In genomic region chr14:35808076-35808657, GRCh38 we compare ENCODE assay signal across 8 cellular contexts. TPM values are rescaled to one million over a fixed set of nuclear protein-coding genes. Genes with fewer than 3 reads are reported as not detected.
DNase-seq lines count a peak whose midpoint lies in the region; ATAC-seq and TF ChIP-seq lines count a peak whose summit lies in the region.

No MANE protein-coding gene starts in this region.

- TF ChIP-seq EP300 in esophagus muscularis mucosa (IDR thresholded peaks at IDR 0.05) = no peak

- H3K79me1 ChIP-seq in neuronal stem cell (ENCODE audit: low read depth, low read length) = no peaks in the 10 kb centered on the region

- CTCF ChIA-PET in HEK293T (lab: Yijun Ruan, JAX) = interaction anchor here (1.6 kb wide), 1 partner anchor 14 kb away, joined by 6 read pairs; no protein-coding TSS in a partner anchor

- no peak overlapping the region for H2BK120ac ChIP-seq in neuronal stem cell (ENCODE audit: low read depth, low read length)

- H3K27ac ChIP-seq in esophagus muscularis mucosa (replicated peaks in 1 of 4) (peak overlapping the region; percentile 87 to 96 (median 92)), neuronal stem cell (replicated peaks; ENCODE audit: low read length) (peak overlapping the region; percentile 78)

- H2BK5ac ChIP-seq in neuronal stem cell (ENCODE audit: low read length) = no peak overlapping the region

- H3K36me3 ChIP-seq in esophagus muscularis mucosa = no peaks in the 10 kb centered on the region
- H3K36me3 ChIP-seq in neuronal stem cell (replicated peaks in 1 of 2; ENCODE audit: control insufficient read depth in 2 of 2, insufficient read depth in 2 of 2, low read length in 2 of 2) = no peaks in the 10 kb centered on the region

- peaks cover 20 to 33% (median 30%) of the 10 kb centered on the region in 4 donors for H3K4me1 ChIP-seq in esophagus muscularis mucosa
- peaks cover 0 to 3% of the 10 kb centered on the region in 2 donors for H3K4me1 ChIP-seq in neuronal stem cell (ENCODE audit: control insufficient read depth in 2 of 2, insufficient read depth in 1 of 2, low read depth in 1 of 2, low read length in 2 of 2)

- no peak overlapping the region for H2BK15ac ChIP-seq in neuronal stem cell (ENCODE audit: low read length)

- TF ChIP-seq CTCF in WI38 (IDR thresholded peaks at IDR 0.05; ENCODE audit: low read depth, low read length) (no peak), esophagus muscularis mucosa (IDR thresholded peaks at IDR 0.05) (no peak)

- WGBS in esophagus muscularis mucosa = 1% methylated on average over 12 of the region's 14 CpGs
- WGBS in neuronal stem cell (ENCODE audit: extremely low coverage in 2 of 2, insufficient read length in 2 of 2, insufficient replicate concordance in 1 of 2), 2 donors = no CpG with 5 or more reads among the region's 14 CpGs

- peak overlapping the region; percentile 77 for H3K4me2 ChIP-seq in neuronal stem cell (ENCODE audit: insufficient read depth, low read length, poor library complexity, severe bottlenecking)

- no peak overlapping the region for H2AK5ac ChIP-seq in neuronal stem cell (ENCODE audit: low read depth, low read length)

- H3K27me3 ChIP-seq in esophagus muscularis mucosa (no peaks in the 10 kb centered on the region), neuronal stem cell (ENCODE audit: control insufficient read depth in 3 of 3, insufficient read depth in 3 of 3, low read depth in 1 of 3, low read length in 3 of 3) (no peaks in the 10 kb centered on the region)

- no peaks in the 10 kb centered on the region for H3K9me3 ChIP-seq in esophagus muscularis mucosa
- no peaks in the 10 kb centered on the region for H3K9me3 ChIP-seq in neuronal stem cell (replicated peaks in 1 of 2; ENCODE audit: control insufficient read depth in 2 of 2, insufficient read depth in 1 of 2, low read depth in 1 of 2, low read length in 2 of 2)

- no peak overlapping the region for H4K91ac ChIP-seq in neuronal stem cell (ENCODE audit: low read depth, low read length, poor library complexity)

- intact Hi-C loops in esophagus muscularis mucosa (cut with DNase I) = no loop called here

- no peak overlapping the region for H3K4ac ChIP-seq in neuronal stem cell (ENCODE audit: low read length)

- H3K4me3 ChIP-seq in WI38 (ENCODE audit: low read depth, low read length) (peak overlapping the region; percentile 78), esophagus muscularis mucosa (peak overlapping the region; percentile 68 to 82 (median 75)), neuronal stem cell (ENCODE audit: low read length in 2 of 2) (peak overlapping the region; percentile 82 to 89)

- H3K9ac ChIP-seq in neuronal stem cell (ENCODE audit: low read depth, low read length, poor library complexity) = peak overlapping the region; percentile 91

- H3K18ac ChIP-seq in neuronal stem cell (ENCODE audit: low read length) = peak overlapping the region; percentile 64

- POLR2A ChIA-PET in HEK293T (lab: Yijun Ruan, JAX) = interaction anchor here (3.5 kb wide), 1 partner anchor 18 kb away, joined by 22 read pairs; the partner anchor contains the start of gene BRMS1L

- peak; percentile 22 for DNase-seq in AG08396 (ENCODE audit: low spot score)
- peak; percentile 12 for DNase-seq in HEK293T (ENCODE audit: extremely low spot score)
- no peak for DNase-seq in esophagus muscularis mucosa (ENCODE audit: extremely low spot score)
- DNase-seq in neuronal stem cell (ENCODE audit: low spot score) = peak; percentile 32
- no peak for DNase-seq in amniotic stem cell (lab: John Stamatoyannopoulos, UW)
- DNase-seq in NOMO-1 treated with DMSO at 0.1 percent for 48 hours (lab: John Stamatoyannopoulos, UW; ENCODE audit: unreplicated experiment) = no peak

- ATAC-seq in HG03571 (IDR thresholded peaks at IDR 0.05; ENCODE audit: unreplicated experiment) = no peak

- no peak overlapping the region for H2BK12ac ChIP-seq in neuronal stem cell (ENCODE audit: low read length)

- H3K23ac ChIP-seq in neuronal stem cell (ENCODE audit: low read depth, low read length, poor library complexity) = no peak overlapping the region

- TF ChIP-seq POLR2A in esophagus muscularis mucosa (IDR thresholded peaks at IDR 0.05; ENCODE audit: low read depth) = no peak

- no peak overlapping the region for H4K8ac ChIP-seq in neuronal stem cell (ENCODE audit: low read depth, low read length)

- no peak overlapping the region for H3K14ac ChIP-seq in neuronal stem cell (ENCODE audit: low read length)

- peak overlapping the region; percentile 97 for H2AFZ ChIP-seq in neuronal stem cell (ENCODE audit: low read length)

TF ChIP-seq in HEK293T, 16 proteins besides CTCF, POLR2A, EP300 and RAD21:
- TF ChIP-seq PKNOX1 (IDR thresholded peaks at IDR 0.05) (no peak), BHLHE40 (IDR thresholded peaks at IDR 0.05; ENCODE audit: borderline replicate concordance) (no peak), CTBP1 (IDR thresholded peaks at IDR 0.05; ENCODE audit: borderline replicate concordance) (no peak), SUZ12 (IDR thresholded peaks at IDR 0.05) (no peak), ARNT (IDR thresholded peaks at IDR 0.05) (no peak), ELF4 (IDR thresholded peaks at IDR 0.05) (no peak), LEF1 (IDR thresholded peaks at IDR 0.05; ENCODE audit: borderline replicate concordance) (no peak), SP1 (IDR thresholded peaks at IDR 0.05) (no peak), FOXK2 (IDR thresholded peaks at IDR 0.05) (no peak), ZNF384 (IDR thresholded peaks at IDR 0.05) (no peak), FOXM1 (IDR thresholded peaks at IDR 0.05; ENCODE audit: borderline replicate concordance) (no peak), NFRKB (IDR thresholded peaks at IDR 0.05) (no peak), TARDBP (IDR thresholded peaks at IDR 0.05) (no peak), HDGF (IDR thresholded peaks at IDR 0.05; ENCODE audit: borderline replicate concordance) (no peak), FOXA1 (IDR thresholded peaks at IDR 0.05) (no peak)

RNA-seq across cellular contexts. Expression of gene RALGAPA1, which starts 0.9 kb away (rescaled TPM):
- 10 to 100 TPM; 48.2 to 77.7 (median 52.1) TPM for total RNA-seq in esophagus muscularis mucosa
- polyA plus RNA-seq in neuronal stem cell (2013, experiment 1 of 2) = 8.0 TPM
- polyA plus RNA-seq in neuronal stem cell (2013, experiment 2 of 2) = 8.3 TPM

RNA-seq across cellular contexts. Expression of gene BRMS1L, which starts 18.0 kb away (rescaled TPM):
- 1 to 10 TPM; 5.0 to 8.0 (median 6.9) TPM for total RNA-seq in esophagus muscularis mucosa
- 13.7 TPM for polyA plus RNA-seq in neuronal stem cell (2013, experiment 1 of 2)
- polyA plus RNA-seq in neuronal stem cell (2013, experiment 2 of 2) = 13.5 TPM

Comparison
In these comparisons a context has a peak if more than half of its experiments do, and no peak if none do; other contexts are left out.
1. DNase-seq: peak in AG08396 (single experiment), HEK293T (single experiment) and neuronal stem cell (single experiment); none in esophagus muscularis mucosa (single experiment), amniotic stem cell (single experiment) and NOMO-1 treated with DMSO at 0.1 percent for 48 hours (single experiment).
2. Peak in every context shown above with its lines, with median percentiles within 50 percentile points of each other: H3K4me3 ChIP-seq.